32 cellular contexts compared by ENCODE assay signal in genomic region chr18:54762386-54762785, GRCh38.
DNase-seq lines count a peak whose midpoint lies in the region; ATAC-seq and TF ChIP-seq lines count a peak whose summit lies in the region.
"Had no signal": no experiment of that assay in that cellular context is flagged by ENCODE, and none has a peak within 500 bp of the region (broad histone marks: within the 10 kb centered on the region; RNA-seq: fewer than 3 reads in every experiment).

No MANE protein-coding gene starts in this region.

- H3K9me3 ChIP-seq in BLaER1: peaks cover 14% of the 10 kb centered on the region; the same call in 1 of the 2 replicates
- H3K9me3 ChIP-seq in endodermal cell (ENCODE audit: control insufficient read depth, low read length): peaks cover 5% of the 10 kb centered on the region
- H3K9me3 ChIP-seq in testis: no peaks in the 10 kb centered on the region
- H3K9me3 ChIP-seq: A549, heart left ventricle, prostate gland, sigmoid colon had no signal

- H3K4me1 Mint-ChIP-seq in endodermal cell: peaks cover 44% of the 10 kb centered on the region
- H3K4me1 Mint-ChIP-seq in nephron: peaks cover 5% of the 10 kb centered on the region
- H3K4me1 Mint-ChIP-seq: stimulated activated naive B cell treated with anti-CD40 and anti-IgM and Interleukin-4, amounts not matched to agents 10 μg/mL and 1 μg/mL and 100 μg/mL, for 72 hours had no signal

- H3K27me3 Mint-ChIP-seq in endodermal cell (ENCODE audit: insufficient read depth) (no peaks in the 10 kb centered on the region), nephron (ENCODE audit: low read depth) (peaks cover 5% of the 10 kb centered on the region)

- intact Hi-C loops in testis (cut with DNase I; ENCODE audit: low total_unique reads): no loop called here

- DNase-seq in NB4 (ENCODE audit: low read depth): peak; percentile 77
- DNase-seq in endodermal cell: no peak
- DNase-seq in activated T-cell treated with anti-CD3 and anti-CD28 coated beads for 4 hours: no peak
- DNase-seq in NCI-H1930 (lab: John Stamatoyannopoulos, UW): no peak
- no peak for DNase-seq in testis
- DNase-seq: activated CD4-positive, alpha-beta T cell treated with anti-CD3 and anti-CD28 coated beads for 1 hour; activated CD8-positive, alpha-beta T cell treated with anti-CD3 and anti-CD28 coated beads for 36 hours; activated gamma-delta T cell; brain microvascular endothelial cell; DMS79; effector memory CD4-positive, alpha-beta T cell; erythroblast; foreskin keratinocyte; GDM1; heart left ventricle; KG1; MM.1S; NCI-H1417 treated with DMSO at 0.1 percent for 48 hours; NCI-H446; NCI-H774; OCI-M1; sigmoid colon; stimulated activated CD4-positive, alpha-beta T cell treated with anti-CD3 and anti-CD28 coated beads, Interleukin-15, amount 100 ng/mL, for 24 hours; stimulated activated naive B cell treated with anti-CD40 and anti-IgM and Interleukin-4, amounts not matched to agents 10 μg/mL and 1 μg/mL and 100 μg/mL, for 72 hours had no signal

- TF ChIP-seq CTCF in NB4 (IDR thresholded peaks at IDR 0.05; ENCODE audit: low read depth, low read length) (no peak), endodermal cell (conservative IDR thresholded peaks at IDR 0.05) (no peak), nephron (IDR thresholded peaks at IDR 0.05; ENCODE audit: unreplicated experiment in 3 of 3) (no peak), testis (IDR thresholded peaks at IDR 0.05) (no peak)

- H3K4me3 ChIP-seq in BLaER1: no peak overlapping the region
- no peak overlapping the region for H3K4me3 ChIP-seq in NB4 (ENCODE audit: low read depth, low read length)
- no peak overlapping the region for H3K4me3 ChIP-seq in endodermal cell (ENCODE audit: low read length)
- H3K4me3 ChIP-seq in testis: no peak overlapping the region
- H3K4me3 ChIP-seq: A549, heart left ventricle, lung, prostate gland, sigmoid colon, SK-N-MC had no signal

- H4K20me1 ChIP-seq in BLaER1: no peaks in the 10 kb centered on the region

- H3K4me3 Mint-ChIP-seq in endodermal cell: no peak overlapping the region
- H3K4me3 Mint-ChIP-seq in nephron: no peak overlapping the region
- H3K4me3 Mint-ChIP-seq: activated CD8-positive, alpha-beta T cell treated with anti-CD3 and anti-CD28 coated beads for 36 hours; stimulated activated naive B cell treated with anti-CD40 and anti-IgM and Interleukin-4, amounts not matched to agents 10 μg/mL and 1 μg/mL and 100 μg/mL, for 72 hours; T-helper 1 cell treated with Interleukin-12 subunit alpha and Interleukin-12 subunit beta and Interleukin-4 antibody, amounts not matched to agents 30 μg/mL and 1 μg/mL, for 36 hours had no signal

- no peak overlapping the region for H3K9ac ChIP-seq in BLaER1
- H3K9ac ChIP-seq in endodermal cell (ENCODE audit: extremely low read depth, low read length, poor library complexity, severe bottlenecking): no peak overlapping the region

- TF ChIP-seq POLR2A in NB4 (IDR thresholded peaks at IDR 0.05; ENCODE audit: extremely low read depth, insufficient read length): no peak
- no peak for TF ChIP-seq POLR2A in testis (IDR thresholded peaks at IDR 0.05)

- peaks cover 9% of the 10 kb centered on the region for H3K9me3 Mint-ChIP-seq in endodermal cell
- H3K9me3 Mint-ChIP-seq in nephron: peaks cover 6% of the 10 kb centered on the region
- H3K9me3 Mint-ChIP-seq: activated CD8-positive, alpha-beta T cell treated with anti-CD3 and anti-CD28 coated beads for 36 hours; T-helper 1 cell treated with Interleukin-12 subunit alpha and Interleukin-12 subunit beta and Interleukin-4 antibody, amounts not matched to agents 30 μg/mL and 1 μg/mL, for 36 hours had no signal

- H3K27ac ChIP-seq in BLaER1 (no peak overlapping the region), endodermal cell (ENCODE audit: low read depth, low read length) (no peak overlapping the region), testis (no peak overlapping the region)
- H3K27ac ChIP-seq: brain microvascular endothelial cell, foreskin keratinocyte, heart left ventricle, prostate gland, sigmoid colon, SK-N-MC had no signal

- peak overlapping the region; percentile 66 for H3K4me2 ChIP-seq in BLaER1
- H3K4me2 ChIP-seq: A549 had no signal

- H3K27me3 ChIP-seq in BLaER1: no peaks in the 10 kb centered on the region
- H3K27me3 ChIP-seq in endodermal cell (ENCODE audit: control insufficient read depth, insufficient read depth, low read length, poor library complexity, severe bottlenecking): no peaks in the 10 kb centered on the region
- H3K27me3 ChIP-seq in testis: no peaks in the 10 kb centered on the region
- H3K27me3 ChIP-seq: brain microvascular endothelial cell, foreskin keratinocyte, sigmoid colon had no signal

- no peak for ATAC-seq in GM21360 (IDR thresholded peaks at IDR 0.05; ENCODE audit: unreplicated experiment)
- ATAC-seq: A549; activated CD8-positive, alpha-beta T cell treated with anti-CD3 and anti-CD28 coated beads for 36 hours; foreskin keratinocyte; heart left ventricle; stimulated activated naive B cell treated with anti-CD40 and anti-IgM and Interleukin-4, amounts not matched to agents 10 μg/mL and 1 μg/mL and 100 μg/mL, for 72 hours had no signal

- 78 to 84% methylated on average over 4 to 5 of the region's 5 CpGs for WGBS in endodermal cell (ENCODE audit: insufficient coverage in 1 of 2, insufficient read length in 1 of 2), 2 experiments
- WGBS in testis, 2 donors: 30 to 41% methylated on average over 5 of the region's 5 CpGs

- H3K27ac Mint-ChIP-seq in endodermal cell: peak overlapping the region; percentile 28
- peak overlapping the region in 2 of 3 experiments; percentile 44 to 64 for H3K27ac Mint-ChIP-seq in nephron
- H3K27ac Mint-ChIP-seq: activated CD8-positive, alpha-beta T cell treated with anti-CD3 and anti-CD28 coated beads for 36 hours; stimulated activated naive B cell treated with anti-CD40 and anti-IgM and Interleukin-4, amounts not matched to agents 10 μg/mL and 1 μg/mL and 100 μg/mL, for 72 hours; T-helper 1 cell treated with Interleukin-12 subunit alpha and Interleukin-12 subunit beta and Interleukin-4 antibody, amounts not matched to agents 30 μg/mL and 1 μg/mL, for 36 hours had no signal

- H3K4me1 ChIP-seq in BLaER1: peaks cover 28% of the 10 kb centered on the region
- H3K4me1 ChIP-seq in endodermal cell (ENCODE audit: control insufficient read depth, insufficient read depth, low read length): peaks cover 3% of the 10 kb centered on the region
- H3K4me1 ChIP-seq in testis: no peaks in the 10 kb centered on the region
- H3K4me1 ChIP-seq: foreskin keratinocyte, heart left ventricle, sigmoid colon had no signal

- H3K36me3 ChIP-seq in BLaER1: no peaks in the 10 kb centered on the region; the same call in 1 of the 2 replicates
- H3K36me3 ChIP-seq in endodermal cell (ENCODE audit: control insufficient read depth, insufficient read depth, low read length): no peaks in the 10 kb centered on the region
- no peaks in the 10 kb centered on the region for H3K36me3 ChIP-seq in testis (ENCODE audit: low read depth, missing control alignments)
- H3K36me3 ChIP-seq: brain microvascular endothelial cell, heart left ventricle, prostate gland, sigmoid colon had no signal

- H3K36me3 Mint-ChIP-seq in endodermal cell (ENCODE audit: low read depth): no peaks in the 10 kb centered on the region
- H3K36me3 Mint-ChIP-seq in nephron (ENCODE audit: low read depth): no peaks in the 10 kb centered on the region
- H3K36me3 Mint-ChIP-seq: stimulated activated naive B cell treated with anti-CD40 and anti-IgM and Interleukin-4, amounts not matched to agents 10 μg/mL and 1 μg/mL and 100 μg/mL, for 72 hours had no signal
